ENCODE assay signal across 14 cellular contexts in genomic region chr3:12833226-12834161, GRCh38. TPM values are rescaled to one million over a fixed set of nuclear protein-coding genes. Genes with fewer than 3 reads are reported as not detected.
DNase-seq lines count a peak whose midpoint lies in the region; ATAC-seq, FAIRE-seq and TF ChIP-seq lines count a peak whose summit lies in the region.
"Had no signal": no experiment of that assay in that cellular context is flagged by ENCODE, and none has a peak within 500 bp of the region (broad histone marks: within the 10 kb centered on the region; RNA-seq: fewer than 3 reads in every experiment).

No MANE protein-coding gene starts in this region.

- peaks cover 46 to 57% of the 10 kb centered on the region in 2 experiments for H3K36me3 ChIP-seq in GM12878 (ENCODE audit: control insufficient read depth in 2 of 2, insufficient read depth in 2 of 2, low read length in 1 of 2)

- POLR2A ChIA-PET in GM12878 (lab: Charles Lee) = interaction anchor here (0.6 to 0.7 kb wide), 2 partner anchors 9 to 24 kb away, joined by 3 read pairs; no protein-coding TSS in a partner anchor
- POLR2A ChIA-PET in GM10248 (lab: Yijun Ruan, JAX) = interaction anchor here (0.6 to 3.0 kb wide), 4 partner anchors 8 to 179 kb away, joined by 3 to 18 read pairs (median 4); partner anchors contain the start of gene RPL32

- RAD21 ChIA-PET in GM12878 (lab: Charles Lee; ENCODE audit: unreplicated experiment) = no interaction called here

- H3K27me3 Mint-ChIP-seq in activated T-cell treated with anti-CD3 and anti-CD28 coated beads, Interleukin-2, amount 50 U/mL, for 24 hours = no peaks in the 10 kb centered on the region
- H3K27me3 Mint-ChIP-seq in nephron progenitor cell (ENCODE audit: low read depth, poor library complexity) = no peaks in the 10 kb centered on the region

- H3K4me3 ChIP-seq in GM12878 = no peak overlapping the region
- H3K4me3 ChIP-seq: sigmoid colon, tibial nerve had no signal

- peaks cover 91% of the 10 kb centered on the region for H3K36me3 Mint-ChIP-seq in activated T-cell treated with anti-CD3 and anti-CD28 coated beads, Interleukin-2, amount 50 U/mL, for 24 hours (ENCODE audit: low read depth)
- H3K36me3 Mint-ChIP-seq in nephron progenitor cell (ENCODE audit: low read depth) = peaks cover 62% of the 10 kb centered on the region

- CTCF ChIA-PET in GM12878 (lab: Yijun Ruan, JAX) = interaction anchor here (0.6 to 2.0 kb wide), 4 partner anchors 8 to 1192 kb away, joined by 3 to 10 read pairs (median 3); partner anchors contain the start of gene RPL32
- CTCF ChIA-PET in GM10248 (lab: Yijun Ruan, JAX) = interaction anchor here (1.7 to 9.3 kb wide), 6 partner anchors 8 to 58 kb away, joined by 4 to 87 read pairs (median 12); partner anchors contain the start of genes CAND2 and RPL32

- peaks cover 8% of the 10 kb centered on the region for H4K20me1 ChIP-seq in GM12878 (ENCODE audit: control insufficient read depth, insufficient read depth)

- H3K4me1 Mint-ChIP-seq in activated T-cell treated with anti-CD3 and anti-CD28 coated beads, Interleukin-2, amount 50 U/mL, for 24 hours (ENCODE audit: low read depth) = peaks cover 32% of the 10 kb centered on the region
- peaks cover 45% of the 10 kb centered on the region for H3K4me1 Mint-ChIP-seq in nephron progenitor cell

- in situ Hi-C loops in GM12878 (cut with MboI) = no loop called here

- SMC1A ChIA-PET in GM12878 (lab: Charles Lee; ENCODE audit: uncharacterized antibody, unreplicated experiment) = interaction anchor here (1.0 kb wide), 1 partner anchor 58 kb away, joined by 3 read pairs; no protein-coding TSS in a partner anchor

- peak; percentile 68 for TF ChIP-seq POLR2A in GM12878 (IDR thresholded peaks at IDR 0.05; ENCODE audit: low read depth, low read length)

- H3K4me2 ChIP-seq in GM12878 (ENCODE audit: control insufficient read depth, insufficient read depth) = no peak overlapping the region

- FAIRE-seq in GM12878 (lab: Jason Lieb, UNC) (no peak), urothelium cell line (lab: Jason Lieb, UNC) (no peak)

- no peak for TF ChIP-seq RAD21 in GM12878 (IDR thresholded peaks at IDR 0.05; ENCODE audit: insufficient read depth, low read depth, low read length)

- WGBS in GM12878 (ENCODE audit: insufficient coverage, insufficient replicate concordance, low lambda C conversion rate, missing lambda C conversion rate) = 65% methylated on average over 13 of the region's 13 CpGs

- H3K4me1 ChIP-seq in GM12878 (ENCODE audit: control insufficient read depth, insufficient read depth, low read length) = no peaks in the 10 kb centered on the region

- no peaks in the 10 kb centered on the region for H3K9me3 ChIP-seq in GM12878 (replicated peaks; ENCODE audit: control insufficient read depth, insufficient read depth, low read length)
- H3K9me3 ChIP-seq: sigmoid colon, tibial nerve had no signal

- BruUV-seq in GM12878 (replicated peaks; lab: Mats Ljungman, UMichigan) = no TSS peak

- H3K9ac ChIP-seq in GM12878 (ENCODE audit: control insufficient read depth, insufficient read depth, low read length) = no peak overlapping the region

- peaks cover 22% of the 10 kb centered on the region for H3K79me2 ChIP-seq in GM12878 (ENCODE audit: control insufficient read depth, insufficient read depth, low read length)

- TF ChIP-seq CTCF in GM12878 (IDR thresholded peaks at IDR 0.05 in 2 of 3, conservative IDR thresholded peaks at IDR 0.05 in 1 of 3; ENCODE audit: control insufficient read depth in 2 of 3, extremely low read depth in 1 of 3, insufficient read depth in 1 of 3, low read depth in 3 of 3, low read length in 3 of 3) = no peak
- no peak for TF ChIP-seq CTCF in nephron progenitor cell (IDR thresholded peaks at IDR 0.05)
- TF ChIP-seq CTCF in GM10248 (IDR thresholded peaks at IDR 0.05; ENCODE audit: control extremely low read depth, extremely low read depth, low read depth, missing control alignments) = no peak

- TF ChIP-seq EP300 in GM12878 (IDR thresholded peaks at IDR 0.05; ENCODE audit: borderline replicate concordance in 1 of 2, control insufficient read depth in 1 of 2, low read depth in 2 of 2, low read length in 2 of 2) = no peak

- H3K27ac Mint-ChIP-seq in activated T-cell treated with anti-CD3 and anti-CD28 coated beads, Interleukin-2, amount 50 U/mL, for 24 hours = peak overlapping the region; percentile 100
- H3K27ac Mint-ChIP-seq in nephron progenitor cell = peak overlapping the region; percentile 95

- no peak overlapping the region for H2AFZ ChIP-seq in GM12878 (ENCODE audit: control insufficient read depth, low read depth, low read length)

- H3K4me3 Mint-ChIP-seq in activated T-cell treated with anti-CD3 and anti-CD28 coated beads, Interleukin-2, amount 50 U/mL, for 24 hours = no peak overlapping the region
- H3K4me3 Mint-ChIP-seq in nephron progenitor cell = no peak overlapping the region

- no peaks in the 10 kb centered on the region for H3K9me3 Mint-ChIP-seq in activated T-cell treated with anti-CD3 and anti-CD28 coated beads, Interleukin-2, amount 50 U/mL, for 24 hours
- no peaks in the 10 kb centered on the region for H3K9me3 Mint-ChIP-seq in nephron progenitor cell

- peak; percentile 41 for DNase-seq in activated T-cell treated with anti-CD3 and anti-CD28 coated beads, Interleukin-2, amount 50 U/mL, for 24 hours
- DNase-seq in activated T-cell treated with anti-CD3 and anti-CD28 coated beads, Interleukin-2, amount 50 U/mL, for 1 hour = no peak
- DNase-seq in MV-4-11 (lab: John Stamatoyannopoulos, UW) (peak; percentile 9), GM12878 (ENCODE audit: low read depth, low spot score) (no peak), nephron progenitor cell (no peak), HuH-7.5 (ENCODE audit: low spot score) (no peak), urothelium cell line (ENCODE audit: low spot score) (no peak), GM10248 (ENCODE audit: extremely low spot score) (no peak)
- DNase-seq: activated CD4-positive, alpha-beta T cell treated with anti-CD3 and anti-CD28 coated beads for 4 hours; amniotic stem cell; MM.1S; NCI-H774; sigmoid colon had no signal

- no peak overlapping the region for H3K27ac ChIP-seq in GM12878 (ENCODE audit: control insufficient read depth, insufficient read depth)
- H3K27ac ChIP-seq: sigmoid colon, tibial nerve had no signal

- no peaks in the 10 kb centered on the region for H3K27me3 ChIP-seq in GM12878 (replicated peaks in 1 of 2; ENCODE audit: control insufficient read depth in 2 of 2, insufficient read depth in 2 of 2, low read length in 1 of 2)
- H3K27me3 ChIP-seq: sigmoid colon, tibial nerve had no signal

- intact Hi-C loops in GM12878 (cut with micrococcal nuclease; ENCODE audit: unreplicated experiment) = no loop called here

- ATAC-seq in GM12878 = no peak; the same call in 2 of the 3 replicates

TF ChIP-seq in GM12878, 131 proteins besides CTCF, POLR2A, EP300 and RAD21 (continues in another document):
- 0 out of 2 replicates have a peak, but pooled peaks have one; percentile 8 for TF ChIP-seq YY1 (IDR thresholded peaks at IDR 0.05; ENCODE audit: low read depth, low read length)
- TF ChIP-seq MXI1 (IDR thresholded peaks at IDR 0.05; ENCODE audit: low read depth, low read length) = no peak
- TF ChIP-seq DPF2 (IDR thresholded peaks at IDR 0.05) = no peak
- no peak for TF ChIP-seq NRF1 (conservative IDR thresholded peaks at IDR 0.05; ENCODE audit: low read depth, low read length)
- no peak for TF ChIP-seq BHLHE40 (IDR thresholded peaks at IDR 0.05; ENCODE audit: borderline replicate concordance in 1 of 2, low read depth in 2 of 2, low read length in 1 of 2)

RNA-seq across cellular contexts. Expression of gene RPL32, which starts 7.9 kb away (rescaled TPM):
- 220 and 242 TPM in 2 replicates for total RNA-seq in GM12878 (2013; cell fraction: nucleolus; rRNA removed)
- total RNA-seq in GM12878 (2014; rRNA removed) (2,707 and 2,818 TPM in 2 replicates), GM12878 (2014; rRNA removed; fragmentation: Illumina TruSeq; extraction: Trizol) (3,926 and 3,952 TPM in 2 replicates), GM12878 (2021) (2,298 and 2,376 TPM in 2 replicates)
- 3,831 TPM for polyA plus RNA-seq in GM12878 (2011; ENCODE audit: low read depth)
- polyA plus RNA-seq in GM12878 (2011; rRNA removed) (3,443 and 3,447 TPM in 2 replicates), GM12878 (2014; fragmentation: Illumina TruSeq; extraction: Trizol) (5,147 and 5,597 TPM in 2 replicates), GM12878 (2014; fragmentation: Nextera tagmentation; extraction: Ambion mirVana) (1,000 to 10,000 TPM; 3,252 to 3,662 TPM), GM12878 (2014; rRNA removed) (4,075 and 4,194 TPM in 2 replicates), GM12878 (2016; fragmentation: Nextera tagmentation; extraction: Ambion mirVana) (1,000 to 10,000 TPM; 1,533 to 1,667 TPM)
- 2,094 and 3,074 TPM in 2 replicates for polyA plus RNA-seq in GM12878 (2011; cell fraction: cytosol; rRNA removed)
- 755 and 1,231 TPM in 2 replicates for polyA plus RNA-seq in GM12878 (2011; cell fraction: nucleus; rRNA removed)
- polyA plus RNA-seq in GM12878 (2012) = 5,378 and 5,555 TPM in 2 replicates
- polyA minus RNA-seq in GM12878 (2011; rRNA and poly(A)+ RNA removed) = 1,701 and 1,707 TPM in 2 replicates
- 779 and 848 TPM in 2 replicates for polyA minus RNA-seq in GM12878 (2011; cell fraction: cytosol; rRNA and poly(A)+ RNA removed)
- 190 and 283 TPM in 2 replicates for polyA minus RNA-seq in GM12878 (2011; cell fraction: nucleus; rRNA and poly(A)+ RNA removed)

RNA-seq across cellular contexts. Expression of gene CAND2, which starts 37.0 kb away (rescaled TPM):
- total RNA-seq in GM12878 (2013; cell fraction: nucleolus; rRNA removed) = 0.46 and 1.2 TPM in 2 replicates
- 0.73 and 0.82 TPM in 2 replicates for total RNA-seq in GM12878 (2014; rRNA removed)
- total RNA-seq in GM12878 (2014; rRNA removed; fragmentation: Illumina TruSeq; extraction: Trizol) = 0.36 and 0.37 TPM in 2 replicates
- 1.6 and 1.9 TPM in 2 replicates for total RNA-seq in GM12878 (2021)
- polyA plus RNA-seq in GM12878 (2011; ENCODE audit: low read depth) = 0.14 TPM
- 0.03 and 0.10 TPM in 2 replicates for polyA plus RNA-seq in GM12878 (2011; rRNA removed)
- polyA plus RNA-seq in GM12878 (2011; cell fraction: cytosol; rRNA removed) = 0.04 and 0.07 TPM in 2 replicates
- polyA plus RNA-seq in GM12878 (2011; cell fraction: nucleus; rRNA removed) = 0.15 and 0.41 TPM in 2 replicates
- polyA plus RNA-seq in GM12878 (2012) = 0.24 and 0.32 TPM in 2 replicates
- polyA plus RNA-seq in GM12878 (2014; fragmentation: Illumina TruSeq; extraction: Trizol) = 0.06 and 0.40 TPM in 2 replicates
- polyA plus RNA-seq in GM12878 (2014; fragmentation: Nextera tagmentation; extraction: Ambion mirVana) = under 1 TPM; 0.03 to 0.11 TPM
- 0.61 and 0.82 TPM in 2 replicates for polyA plus RNA-seq in GM12878 (2014; rRNA removed)
- polyA plus RNA-seq in GM12878 (2016; fragmentation: Nextera tagmentation; extraction: Ambion mirVana) = 1 to 10 TPM in 1 of 2 experiments, under 1 TPM in 1; 0.64 to 1.0 TPM
- 0.10 TPM in 1 of 2 replicates, not detected in the other for polyA minus RNA-seq in GM12878 (2011; rRNA and poly(A)+ RNA removed)
- not detected in 2 replicates for polyA minus RNA-seq in GM12878 (2011; cell fraction: cytosol; rRNA and poly(A)+ RNA removed)
- polyA minus RNA-seq in GM12878 (2011; cell fraction: nucleus; rRNA and poly(A)+ RNA removed) = not detected in 2 replicates

Comparison
In these comparisons a context has a peak if more than half of its experiments do, and no peak if none do; other contexts are left out.
1. DNase-seq: peak in activated T-cell treated with anti-CD3 and anti-CD28 coated beads, Interleukin-2, amount 50 U/mL, for 24 hours (single experiment) and MV-4-11 (single experiment); none in activated T-cell treated with anti-CD3 and anti-CD28 coated beads, Interleukin-2, amount 50 U/mL, for 1 hour (single experiment), GM12878 (single experiment), nephron progenitor cell (single experiment), HuH-7.5 (single experiment), urothelium cell line (single experiment) and GM10248 (single experiment).